11 cellular contexts compared by ENCODE assay signal in genomic region chr17:81489012-81489968, GRCh38. TPM values are rescaled to one million over a fixed set of nuclear protein-coding genes. Genes with fewer than 3 reads are reported as not detected.
A peak's percentile ranks its signal among the peaks of the same experiment; 100 is the strongest.
DNase-seq lines count a peak whose midpoint lies in the region; ATAC-seq and TF ChIP-seq lines count a peak whose summit lies in the region.
"Had no signal": no experiment of that assay in that cellular context is flagged by ENCODE, and none has a peak within 500 bp of the region (broad histone marks: within the 10 kb centered on the region; RNA-seq: fewer than 3 reads in every experiment).

No MANE protein-coding gene starts in this region.

- H3K9me3 ChIP-seq in GM23248 (ENCODE audit: low read depth): no peaks in the 10 kb centered on the region
- no peaks in the 10 kb centered on the region for H3K9me3 ChIP-seq in mammary epithelial cell (replicated peaks; ENCODE audit: insufficient read depth, low read length)
- no peaks in the 10 kb centered on the region for H3K9me3 ChIP-seq in left lung
- H3K9me3 ChIP-seq: Peyer's patch had no signal

- no peak overlapping the region for H3K4me3 ChIP-seq in GM23248
- H3K4me3 ChIP-seq in mammary epithelial cell (replicated peaks in 1 of 3; ENCODE audit: insufficient read depth in 1 of 3, low read depth in 2 of 3, low read length in 3 of 3): no peak overlapping the region
- H3K4me3 ChIP-seq in left lung: peak overlapping the region in 1 of 2 donors; percentile 53

- intact Hi-C loops in CD14-positive monocyte (cut with micrococcal nuclease): loop anchor here in 1 of 2 donors (10.0 kb wide), 1 partner anchor 204 kb away; no protein-coding TSS in a partner anchor
- intact Hi-C loops in mammary epithelial cell (cut with micrococcal nuclease): loop anchor here (5.0 kb wide), 1 partner anchor 362 kb away; no protein-coding TSS in a partner anchor
- intact Hi-C loops in left lung (cut with DNase I): loop anchor here (10.0 kb wide), 3 partner anchors 84 to 224 kb away; partner anchors contain the start of gene BAHCC1 (in 1 of the 2)

- no peaks in the 10 kb centered on the region for H3K9me2 ChIP-seq in GM23248 (ENCODE audit: insufficient read depth)

- no peak overlapping the region for H3K9ac ChIP-seq in GM23248
- H3K9ac ChIP-seq in mammary epithelial cell (ENCODE audit: insufficient read depth, low read length): no peak overlapping the region

- H4K20me1 ChIP-seq in GM23248 (ENCODE audit: insufficient read depth) (no peaks in the 10 kb centered on the region), mammary epithelial cell (ENCODE audit: insufficient read depth, low read length) (no peaks in the 10 kb centered on the region)

- no peak for DNase-seq in CD14-positive monocyte (ENCODE audit: low spot score)
- no peak for DNase-seq in GM23248
- no peak for DNase-seq in activated CD4-positive, alpha-beta memory T cell treated with anti-CD3 and anti-CD28 coated beads, Interleukin-2, amount 10 ng/mL, durations not matched to agents 7 days and 5 days
- no peak for DNase-seq in naive B cell
- DNase-seq in KBM-7: no peak
- no peak for DNase-seq in mammary epithelial cell
- DNase-seq in left lung: no peak
- DNase-seq: activated CD8-positive, alpha-beta memory T cell treated with anti-CD3 and anti-CD28 coated beads, Interleukin-2, amount 50 U/mL, for 48 hours; hippocampal formation; Peyer's patch had no signal

- H3K27ac Mint-ChIP-seq in CD14-positive monocyte (peak overlapping the region in 3 of 7 donors; percentile 15 to 54 (median 53)), naive B cell (peak overlapping the region in 2 of 6 donors; percentile 30 to 68)
- peak overlapping the region; percentile 35 for H3K27ac Mint-ChIP-seq in activated CD4-positive, alpha-beta memory T cell treated with anti-CD3 and anti-CD28 coated beads, Interleukin-2, amount 10 ng/mL, durations not matched to agents 7 days and 5 days

- no peak overlapping the region for H3K27ac ChIP-seq in GM23248
- H3K27ac ChIP-seq in mammary epithelial cell (ENCODE audit: insufficient read depth, low read depth, low read length): no peak overlapping the region
- H3K27ac ChIP-seq in left lung: no peak overlapping the region

- no peaks in the 10 kb centered on the region; the same call in 1 of the 2 replicates for H3F3A ChIP-seq in GM23248 (ENCODE audit: insufficient read depth)

- peak overlapping the region; percentile 76 for H3K4me2 ChIP-seq in GM23248 (ENCODE audit: unreplicated experiment)
- no peak overlapping the region for H3K4me2 ChIP-seq in mammary epithelial cell (ENCODE audit: insufficient read depth, low read depth, low read length)

- H3K4me1 ChIP-seq in GM23248 (ENCODE audit: insufficient read depth) (no peaks in the 10 kb centered on the region), mammary epithelial cell (ENCODE audit: insufficient read depth, low read length) (peaks cover 13% of the 10 kb centered on the region), left lung (peaks cover 10 to 29% of the 10 kb centered on the region in 2 donors)

- POLR2A ChIA-PET in activated CD4-positive, alpha-beta memory T cell treated with anti-CD3 and anti-CD28 coated beads, Interleukin-2, amount 10 ng/mL, durations not matched to agents 7 days and 5 days (lab: Charles Lee): interaction anchor here (1.6 to 2.1 kb wide), 3 partner anchors 19 to 29 kb away, joined by 4 to 7 read pairs (median 6); no protein-coding TSS in a partner anchor

- H3K27me3 ChIP-seq in GM23248 (replicated peaks; ENCODE audit: insufficient read depth) (0 out of 2 replicates have a peak, but pooled peaks cover 7% of the 10 kb centered on the region), mammary epithelial cell (ENCODE audit: insufficient read depth, low read length) (peaks cover 5% of the 10 kb centered on the region), left lung (no peaks in the 10 kb centered on the region)
- H3K27me3 ChIP-seq: Peyer's patch had no signal

- WGBS in GM23248 (ENCODE audit: low coverage in 1 of 2, low lambda C conversion rate in 2 of 2, missing lambda C conversion rate in 2 of 2), 2 experiments: 80 to 82% methylated on average over 22 to 27 of the region's 27 CpGs
- 90% methylated on average over 15 of the region's 27 CpGs for WGBS in mammary epithelial cell (ENCODE audit: low coverage, missing lambda C conversion rate)

- H3K4me3 Mint-ChIP-seq in CD14-positive monocyte (peak overlapping the region; percentile 2 to 29), naive B cell (peak overlapping the region; percentile 61 to 87 (median 67))
- peak overlapping the region; percentile 41 for H3K4me3 Mint-ChIP-seq in activated CD4-positive, alpha-beta memory T cell treated with anti-CD3 and anti-CD28 coated beads, Interleukin-2, amount 10 ng/mL, durations not matched to agents 7 days and 5 days

- CTCF ChIA-PET in activated CD4-positive, alpha-beta memory T cell treated with anti-CD3 and anti-CD28 coated beads, Interleukin-2, amount 10 ng/mL, durations not matched to agents 7 days and 5 days (lab: Charles Lee): interaction anchor here (0.5 to 1.3 kb wide), 3 partner anchors 9 to 173 kb away, joined by 3 read pairs; no protein-coding TSS in a partner anchor
- CTCF ChIA-PET in mammary epithelial cell (lab: Charles Lee; ENCODE audit: low non-redundant PET): interaction anchor here (0.5 kb wide), 1 partner anchor 49 kb away, joined by 4 read pairs; no protein-coding TSS in a partner anchor

- peaks cover 0 to 3% (median 0%) of the 10 kb centered on the region in 7 donors for H3K9me3 Mint-ChIP-seq in CD14-positive monocyte
- H3K9me3 Mint-ChIP-seq in activated CD4-positive, alpha-beta memory T cell treated with anti-CD3 and anti-CD28 coated beads, Interleukin-2, amount 10 ng/mL, durations not matched to agents 7 days and 5 days: no peaks in the 10 kb centered on the region
- H3K9me3 Mint-ChIP-seq in naive B cell: no peaks in the 10 kb centered on the region

- BruUV-seq in mammary epithelial cell (replicated peaks; lab: Mats Ljungman, UMichigan): no TSS peak

- H3K36me3 Mint-ChIP-seq in CD14-positive monocyte (no peaks in the 10 kb centered on the region), naive B cell (no peaks in the 10 kb centered on the region)
- no peaks in the 10 kb centered on the region for H3K36me3 Mint-ChIP-seq in activated CD4-positive, alpha-beta memory T cell treated with anti-CD3 and anti-CD28 coated beads, Interleukin-2, amount 10 ng/mL, durations not matched to agents 7 days and 5 days (ENCODE audit: low read depth)

- H3K27me3 Mint-ChIP-seq in CD14-positive monocyte (ENCODE audit: low read depth in 3 of 3) (peaks cover 14 to 39% (median 24%) of the 10 kb centered on the region in 3 donors), naive B cell (peaks cover 0 to 15% (median 6%) of the 10 kb centered on the region in 3 donors)
- peaks cover 14% of the 10 kb centered on the region for H3K27me3 Mint-ChIP-seq in activated CD4-positive, alpha-beta memory T cell treated with anti-CD3 and anti-CD28 coated beads, Interleukin-2, amount 10 ng/mL, durations not matched to agents 7 days and 5 days

- H2AFZ ChIP-seq in GM23248 (no peak overlapping the region), mammary epithelial cell (ENCODE audit: low read depth, low read length) (no peak overlapping the region)

- dilution Hi-C loops in mammary epithelial cell (cut with HindIII; ENCODE audit: low sequenced_read_pairs): no loop called here

- H3K4me1 Mint-ChIP-seq in CD14-positive monocyte (peaks cover 20% of the 10 kb centered on the region), naive B cell (peaks cover 10 to 12% (median 11%) of the 10 kb centered on the region in 3 donors)
- H3K4me1 Mint-ChIP-seq in activated CD4-positive, alpha-beta memory T cell treated with anti-CD3 and anti-CD28 coated beads, Interleukin-2, amount 10 ng/mL, durations not matched to agents 7 days and 5 days: peaks cover 8% of the 10 kb centered on the region

- no peak for ATAC-seq in naive B cell (ENCODE audit: low read depth in 2 of 2)
- ATAC-seq in left lung: no peak

- H3K79me2 ChIP-seq in GM23248 (ENCODE audit: insufficient read depth) (no peaks in the 10 kb centered on the region), mammary epithelial cell (ENCODE audit: insufficient read depth, low read length) (no peaks in the 10 kb centered on the region)

- in situ Hi-C loops in GM23248 (cut with MboI): no loop called here
- in situ Hi-C loops in KBM-7 (cut with MboI; ENCODE audit: low pct_unique_long_range_greater_than_20kb, low sequenced_read_pairs): no loop called here
- in situ Hi-C loops in mammary epithelial cell (cut with MboI; ENCODE audit: low sequenced_read_pairs in 2 of 2): loop anchor here (10.0 to 25.0 kb wide), 2 partner anchors 94 to 202 kb away; partner anchors contain the start of genes SLC38A10 (in 2 of the 2) and BAHCC1 (in 1 of the 2)

- TF ChIP-seq CTCF in CD14-positive monocyte (IDR thresholded peaks at IDR 0.05): no peak
- no peak for TF ChIP-seq CTCF in mammary epithelial cell (conservative IDR thresholded peaks at IDR 0.05 in 1 of 2, IDR thresholded peaks at IDR 0.05 in 1 of 2; ENCODE audit: extremely low read depth in 1 of 2, insufficient read depth in 1 of 2, low read depth in 1 of 2, low read length in 2 of 2)
- TF ChIP-seq CTCF in left lung (IDR thresholded peaks at IDR 0.05): no peak

- H3K36me3 ChIP-seq in GM23248 (ENCODE audit: low read depth) (no peaks in the 10 kb centered on the region), mammary epithelial cell (ENCODE audit: insufficient read depth, low read length) (no peaks in the 10 kb centered on the region), left lung (no peaks in the 10 kb centered on the region)
- H3K36me3 ChIP-seq: Peyer's patch had no signal

RNA-seq across cellular contexts. Expression of gene ACTG1, which starts 23.3 kb away (rescaled TPM):
- polyA plus RNA-seq in CD14-positive monocyte: 1,000 to 10,000 TPM; 1,133 to 1,620 TPM
- total RNA-seq in GM23248 (2014; rRNA removed; shearing (Covaris generic)): 8,476 and 9,349 TPM in 2 replicates
- 3,778 and 3,933 TPM in 2 replicates for polyA plus RNA-seq in GM23248 (2016; fragmentation: Nextera tagmentation; extraction: Ambion mirVana)
- 1,000 to 10,000 TPM; 3,658 to 3,769 TPM for total RNA-seq in activated CD4-positive, alpha-beta memory T cell treated with anti-CD3 and anti-CD28 coated beads, Interleukin-2, amount 10 ng/mL, durations not matched to agents 7 days and 5 days
- 1,000 to 10,000 TPM in 1 of 6 donors, 100 to 1,000 TPM in 5; 664 to 1,094 (median 872) TPM for polyA plus RNA-seq in naive B cell (ENCODE audit: low read depth in 6 of 6)
- total RNA-seq in mammary epithelial cell: over 10,000 TPM in 1 of 2 donors, 1,000 to 10,000 TPM in 1; 3,950 to 24,255 TPM
- 8,707 TPM for polyA plus RNA-seq in mammary epithelial cell
- 4,992 TPM for polyA minus RNA-seq in mammary epithelial cell
- 1,000 to 10,000 TPM; 2,607 to 3,206 TPM for total RNA-seq in left lung

RNA-seq across cellular contexts. Expression of gene FSCN2, which starts 38.9 kb away (rescaled TPM):
- polyA plus RNA-seq in CD14-positive monocyte (not detected), GM23248 (2016; fragmentation: Nextera tagmentation; extraction: Ambion mirVana) (0.23 and 0.48 TPM in 2 replicates), naive B cell (ENCODE audit: low read depth in 6 of 6) (under 1 TPM in 5 of 6 donors, not detected in 1; 0.17 to 0.59 (median 0.39) TPM), mammary epithelial cell (0.03 TPM)
- 2.3 and 3.2 TPM in 2 replicates for total RNA-seq in GM23248 (2014; rRNA removed; shearing (Covaris generic))
- total RNA-seq in activated CD4-positive, alpha-beta memory T cell treated with anti-CD3 and anti-CD28 coated beads, Interleukin-2, amount 10 ng/mL, durations not matched to agents 7 days and 5 days: under 1 TPM; 0.43 to 0.50 TPM
- total RNA-seq in mammary epithelial cell (under 1 TPM; 0.47 to 0.83 TPM), left lung (1 to 10 TPM; 2.1 to 3.4 TPM)
- not detected for polyA minus RNA-seq in mammary epithelial cell
- total RNA-seq: MCF 10A had no signal

Comparison
In these comparisons a context has a peak if more than half of its experiments do, and no peak if none do; other contexts are left out.
1. H3K4me3 Mint-ChIP-seq: peak in every context shown above with its lines; median percentile 67 in naive B cell; 41 in activated CD4-positive, alpha-beta memory T cell treated with anti-CD3 and anti-CD28 coated beads, Interleukin-2, amount 10 ng/mL, durations not matched to agents 7 days and 5 days; 16 in CD14-positive monocyte.
2. in situ Hi-C loops: an anchor here in mammary epithelial cell (10.0 to 25.0 kb wide); none called in GM23248 and KBM-7.